In the genomic region with DNA sequence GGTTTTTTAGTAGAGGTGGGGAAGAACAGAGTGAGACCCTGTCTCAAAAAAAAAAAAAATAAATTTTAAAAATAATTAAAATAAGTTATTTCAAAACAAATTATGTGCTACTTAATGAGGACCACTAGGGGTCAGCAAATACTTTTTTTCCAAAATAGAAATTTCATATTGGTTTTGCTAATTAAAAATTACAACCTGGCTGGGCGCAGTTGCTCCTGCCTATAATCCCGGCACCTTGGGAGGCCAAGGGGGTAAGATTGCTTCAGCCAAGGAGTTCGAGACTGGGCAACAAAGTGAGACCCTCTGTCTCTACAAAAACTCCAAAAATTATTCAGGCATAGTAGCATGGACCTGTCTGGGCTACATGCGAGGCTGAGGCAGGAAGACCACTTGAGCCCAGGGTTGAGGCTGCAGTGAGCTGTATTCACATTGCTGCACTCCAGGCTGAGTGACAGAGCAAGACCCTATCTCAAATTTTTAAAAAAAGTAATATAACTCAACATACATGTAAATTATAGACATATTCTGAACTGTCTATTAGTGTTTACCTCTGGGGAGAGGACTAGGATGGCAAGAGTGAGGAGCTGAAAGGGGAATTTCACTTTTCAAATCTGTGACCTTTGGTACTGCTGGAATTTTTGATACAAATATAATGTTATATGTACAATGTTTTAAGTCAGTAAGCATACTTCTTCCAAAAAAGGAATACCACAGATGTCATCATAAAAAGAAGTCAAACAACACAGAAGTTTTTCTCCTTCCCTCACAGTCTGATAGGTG, we compare ENCODE assay signal across 8 cellular contexts. TPM values are rescaled to one million over a fixed set of nuclear protein-coding genes. Genes with fewer than 3 reads are reported as not detected.
DNase-seq lines count a peak whose midpoint lies in the region; ATAC-seq and TF ChIP-seq lines count a peak whose summit lies in the region.

No MANE protein-coding gene starts in this region.

- in situ Hi-C loops in ACHN (cut with HindIII; ENCODE audit: low pct_ligation_motif_present, low pct_unique_long_range_greater_than_20kb, low sequenced_read_pairs): no loop called here

- TF ChIP-seq CTCF in GM12872 (IDR thresholded peaks at IDR 0.05; ENCODE audit: insufficient read depth, low read depth, low read length): peak; percentile 31; the same call in 1 of the 3 replicates

- DNase-seq in ACHN (peak; percentile 47), SK-N-DZ (ENCODE audit: low spot score) (peak; percentile 47), germinal center (ENCODE audit: low spot score) (peak; percentile 8), stromal cell of bone marrow (ENCODE audit: low read depth) (peak; percentile 17), substantia nigra (lab: John Stamatoyannopoulos, UW) (no peak)

- no peak overlapping the region for H3K27ac ChIP-seq in substantia nigra (ENCODE audit: low read depth, low read length, poor library complexity, severe bottlenecking)

- no peak for ATAC-seq in HG03457 (IDR thresholded peaks at IDR 0.05; ENCODE audit: unreplicated experiment)
- ATAC-seq in GM18502 (IDR thresholded peaks at IDR 0.05; ENCODE audit: poor library complexity, unreplicated experiment): no peak

RNA-seq across cellular contexts. Expression of gene MEIOB, which starts 8.1 kb away (rescaled TPM):
- polyA plus RNA-seq in SK-N-DZ (2014; cell fraction: cytosol; rRNA removed): 0.07 and 0.19 TPM in 2 replicates
- 0.10 and 0.43 TPM in 2 replicates for polyA plus RNA-seq in SK-N-DZ (2014; cell fraction: nucleus; rRNA removed)

RNA-seq across cellular contexts. Expression of gene FAHD1, which starts 36.9 kb away (rescaled TPM):
- 63.4 and 97.7 TPM in 2 replicates for polyA plus RNA-seq in SK-N-DZ (2014; cell fraction: cytosol; rRNA removed)
- 17.8 and 19.4 TPM in 2 replicates for polyA plus RNA-seq in SK-N-DZ (2014; cell fraction: nucleus; rRNA removed)

RNA-seq across cellular contexts. Expression of gene HAGH, which starts 37.2 kb away (rescaled TPM):
- polyA plus RNA-seq in SK-N-DZ (2014; cell fraction: cytosol; rRNA removed): 149 and 250 TPM in 2 replicates
- 141 and 215 TPM in 2 replicates for polyA plus RNA-seq in SK-N-DZ (2014; cell fraction: nucleus; rRNA removed)

RNA-seq across cellular contexts. Expression of gene HS3ST6, which starts 54.3 kb away (rescaled TPM):
- not detected in 2 replicates for polyA plus RNA-seq in SK-N-DZ (2014; cell fraction: cytosol; rRNA removed)
- polyA plus RNA-seq in SK-N-DZ (2014; cell fraction: nucleus; rRNA removed): not detected in 2 replicates

Comparison
In these comparisons a context has a peak if more than half of its experiments do, and no peak if none do; other contexts are left out.
1. DNase-seq: peak in ACHN (single experiment), SK-N-DZ (single experiment), germinal center (single experiment) and stromal cell of bone marrow (single experiment); none in substantia nigra (0 of 49).